Comparison of ENCODE assay signal across 8 cellular contexts in genomic region chr16:81403601-81404391, GRCh38. TPM values are rescaled to one million over a fixed set of nuclear protein-coding genes. Genes with fewer than 3 reads are reported as not detected.
DNase-seq lines count a peak whose midpoint lies in the region; TF ChIP-seq lines count a peak whose summit lies in the region.

No MANE protein-coding gene starts in this region.

- no peaks in the 10 kb centered on the region for H3K9me3 Mint-ChIP-seq in endothelial cell (ENCODE audit: unreplicated experiment)

- H3K36me3 Mint-ChIP-seq in endothelial cell (ENCODE audit: low read depth, unreplicated experiment), result no peaks in the 10 kb centered on the region

- H3K4me3 Mint-ChIP-seq in endothelial cell (ENCODE audit: unreplicated experiment), result no peak overlapping the region

- no peaks in the 10 kb centered on the region for H3K4me1 Mint-ChIP-seq in endothelial cell (ENCODE audit: unreplicated experiment)

- H3K4me3 ChIP-seq in AG10803 (ENCODE audit: low read length), result peak overlapping the region; percentile 46

- peak; percentile 83 for TF ChIP-seq CTCF in AG10803 (conservative IDR thresholded peaks at IDR 0.05; ENCODE audit: low read length)
- peak; percentile 95 for TF ChIP-seq CTCF in endothelial cell (IDR thresholded peaks at IDR 0.05; ENCODE audit: unreplicated experiment)

- no peak overlapping the region for H3K27ac Mint-ChIP-seq in endothelial cell (ENCODE audit: unreplicated experiment)

- DNase-seq in AG10803 (ENCODE audit: low read depth), result peak; percentile 57
- peak; percentile 92 for DNase-seq in GM19240 (ENCODE audit: insufficient read length, low spot score)
- DNase-seq in HK-2 (ENCODE audit: unreplicated experiment), result peak; percentile 92
- peak; percentile 81 for DNase-seq in NOMO-1 treated with DMSO at 0.1 percent for 48 hours (lab: John Stamatoyannopoulos, UW; ENCODE audit: unreplicated experiment)
- DNase-seq in activated CD8-positive, alpha-beta memory T cell treated with anti-CD3 and anti-CD28 coated beads for 48 hours (ENCODE audit: low read depth in 2 of 3, low spot score in 2 of 3), result peak; percentile 51 to 88 (median 86)
- peak; percentile 95 for DNase-seq in endothelial cell (ENCODE audit: low spot score)
- DNase-seq in midbrain (lab: John Stamatoyannopoulos, UW), result peak; percentile 80
- DNase-seq in stimulated activated CD8-positive, alpha-beta memory T cell treated with anti-CD3 and anti-CD28 coated beads, Interleukin-15, amount 100 ng/mL, for 4 hours (ENCODE audit: low read depth in 2 of 2), result peak; percentile 47 to 51

- H3K27me3 Mint-ChIP-seq in endothelial cell (ENCODE audit: unreplicated experiment), result peaks cover 3% of the 10 kb centered on the region

RNA-seq across cellular contexts. Expression of gene CMIP, which starts 40.8 kb away (rescaled TPM):
- 98.9 TPM for total RNA-seq in endothelial cell (ENCODE audit: unreplicated experiment)

Comparison
In these comparisons a context has a peak if more than half of its experiments do, and no peak if none do; other contexts are left out.
1. Peak in every context shown above with its lines: DNase-seq and H3K4me3 ChIP-seq.